12 cellular contexts compared by ENCODE assay signal in the genomic region with DNA sequence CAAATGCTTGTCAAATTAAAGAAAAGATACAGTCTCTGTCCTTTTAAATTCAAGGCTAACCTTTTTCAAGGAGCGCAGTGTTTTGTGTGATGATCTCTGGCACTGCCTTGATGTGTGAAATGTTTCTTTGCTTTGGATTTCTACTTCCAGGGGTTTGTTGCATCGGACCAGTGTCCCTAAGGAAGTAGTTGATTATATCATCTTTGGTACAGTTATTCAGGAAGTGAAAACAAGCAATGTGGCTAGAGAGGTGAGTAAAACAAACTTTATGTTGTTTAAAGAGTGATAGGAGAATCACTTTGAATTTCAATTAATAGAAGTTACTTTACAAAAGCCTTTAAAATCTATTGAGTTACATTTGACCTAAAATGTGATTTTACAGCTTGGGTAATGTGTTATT. TPM values are rescaled to one million over a fixed set of nuclear protein-coding genes. Genes with fewer than 3 reads are reported as not detected.
DNase-seq lines count a peak whose midpoint lies in the region; ATAC-seq and TF ChIP-seq lines count a peak whose summit lies in the region.
"Had no signal": no experiment of that assay in that cellular context is flagged by ENCODE, and none has a peak within 500 bp of the region (broad histone marks: within the 10 kb centered on the region; RNA-seq: fewer than 3 reads in every experiment).

No MANE protein-coding gene starts in this region.

- H3K9me2 ChIP-seq in HCT116 (ENCODE audit: insufficient read depth), result no peaks in the 10 kb centered on the region
- H3K9me2 ChIP-seq in hepatocyte (replicated peaks; ENCODE audit: insufficient read depth), result no peaks in the 10 kb centered on the region

- no peak overlapping the region for H3K9ac ChIP-seq in HCT116 (ENCODE audit: low read length)

- no peaks in the 10 kb centered on the region for H3K27me3 Mint-ChIP-seq in immature natural killer cell (ENCODE audit: low read depth in 3 of 3)

- no peaks in the 10 kb centered on the region for H3K4me1 Mint-ChIP-seq in immature natural killer cell

- POLR2A ChIA-PET in HCT116 (lab: Charles Lee), result no interaction called here

- H3K27ac ChIP-seq in HCT116 (ENCODE audit: low read depth, low read length) (no peak overlapping the region), ascending aorta (peak overlapping the region; percentile 64 to 68), hepatocyte (peak overlapping the region; percentile 38), spleen (peak overlapping the region; percentile 39 to 83 (median 68))

- no peaks in the 10 kb centered on the region for H3K9me3 Mint-ChIP-seq in immature natural killer cell

- WGBS in hepatocyte (ENCODE audit: low lambda C conversion rate, missing lambda C conversion rate), result 88% methylated on average over 2 of the region's 2 CpGs
- 49 to 77% (median 59%) methylated on average over 2 of the region's 2 CpGs for WGBS in spleen, 5 donors

- H3K4me2 ChIP-seq in HCT116 (ENCODE audit: low read length) (no peak overlapping the region), hepatocyte (no peak overlapping the region)

- peaks cover 6 to 20% (median 16%) of the 10 kb centered on the region in 3 donors for H3K36me3 Mint-ChIP-seq in immature natural killer cell

- DNase-seq in HCT116 (ENCODE audit: low read depth, low spot score) (no peak), ascending aorta (ENCODE audit: low spot score in 2 of 2) (no peak), hepatocyte (ENCODE audit: low spot score) (no peak), spleen (no peak), immature natural killer cell (no peak)
- DNase-seq: activated CD8-positive, alpha-beta memory T cell treated with anti-CD3 and anti-CD28 coated beads for 24 hours; Caco-2; NCI-H1092; stimulated activated CD4-positive, alpha-beta T cell treated with anti-CD3 and anti-CD28 coated beads, Interleukin-4, amount 100 ng/mL, for 24 hours had no signal

- RAD21 ChIA-PET in HCT116 (lab: Charles Lee; ENCODE audit: low non-redundant PET in 1 of 2, low total read pairs in 2 of 2, uncharacterized antibody in 2 of 2, unreplicated experiment in 2 of 2), result no interaction called here

- H3K4me3 Mint-ChIP-seq in immature natural killer cell, result no peak overlapping the region

- BruUV-seq in HCT116 (replicated peaks; lab: Mats Ljungman, UMichigan), result no TSS peak

- intact Hi-C loops in HCT116 (cut with micrococcal nuclease) (no loop called here), ascending aorta (cut with DNase I) (no loop called here), spleen (cut with DNase I; ENCODE audit: low total_unique reads) (no loop called here)

- no peaks in the 10 kb centered on the region for H3K27me3 ChIP-seq in HCT116 (ENCODE audit: insufficient read depth, low read length)
- H3K27me3 ChIP-seq in ascending aorta, result no peaks in the 10 kb centered on the region
- H3K27me3 ChIP-seq in hepatocyte, result no peaks in the 10 kb centered on the region
- H3K27me3 ChIP-seq in spleen (replicated peaks in 1 of 7), result no peaks in the 10 kb centered on the region

- peaks cover 2 to 9% of the 10 kb centered on the region in 2 experiments; a peak in 2 of 4 replicates for H3K36me3 ChIP-seq in HCT116 (ENCODE audit: control insufficient read depth in 1 of 2, insufficient read depth in 2 of 2, low read length in 2 of 2)
- peaks cover 17 to 22% of the 10 kb centered on the region in 2 donors for H3K36me3 ChIP-seq in ascending aorta
- H3K36me3 ChIP-seq in hepatocyte (replicated peaks; ENCODE audit: insufficient read depth, low read depth), result no peaks in the 10 kb centered on the region
- H3K36me3 ChIP-seq in spleen, result peaks cover 0 to 79% (median 31%) of the 10 kb centered on the region in 6 donors

- no peak overlapping the region for H3K4me3 ChIP-seq in HCT116 (replicated peaks in 1 of 2; ENCODE audit: low read depth in 1 of 2, low read length in 2 of 2)
- H3K4me3 ChIP-seq in ascending aorta, result no peak overlapping the region
- H3K4me3 ChIP-seq in hepatocyte, result no peak overlapping the region
- no peak overlapping the region for H3K4me3 ChIP-seq in spleen

- no peaks in the 10 kb centered on the region for H3K4me1 ChIP-seq in HCT116 (ENCODE audit: control insufficient read depth in 1 of 2, insufficient read depth in 2 of 2, low read length in 2 of 2)
- H3K4me1 ChIP-seq in ascending aorta, result peaks cover 0 to 18% of the 10 kb centered on the region in 2 donors
- H3K4me1 ChIP-seq in hepatocyte (ENCODE audit: insufficient read depth), result no peaks in the 10 kb centered on the region
- H3K4me1 ChIP-seq in spleen, result peaks cover 0 to 66% (median 35%) of the 10 kb centered on the region in 6 donors
- H3K4me1 ChIP-seq: Caco-2 had no signal

- ATAC-seq in HCT116, result no peak
- no peak for ATAC-seq in GM21447 (IDR thresholded peaks at IDR 0.05; ENCODE audit: unreplicated experiment)
- ATAC-seq in HG03439 (IDR thresholded peaks at IDR 0.05; ENCODE audit: unreplicated experiment), result no peak
- no peak for ATAC-seq in HG03196 (IDR thresholded peaks at IDR 0.05; ENCODE audit: unreplicated experiment)

- H3K9me3 ChIP-seq in HCT116 (ENCODE audit: control insufficient read depth in 1 of 2, insufficient read depth in 1 of 2, low read depth in 1 of 2, low read length in 2 of 2), result no peaks in the 10 kb centered on the region
- H3K9me3 ChIP-seq in ascending aorta, result no peaks in the 10 kb centered on the region
- H3K9me3 ChIP-seq in hepatocyte (ENCODE audit: low read depth), result no peaks in the 10 kb centered on the region
- H3K9me3 ChIP-seq in spleen, result no peaks in the 10 kb centered on the region
- H3K9me3 ChIP-seq: Caco-2 had no signal

- TF ChIP-seq CTCF in HCT116 (IDR thresholded peaks at IDR 0.05 in 2 of 3, conservative IDR thresholded peaks at IDR 0.05 in 1 of 3; ENCODE audit: borderline replicate concordance in 1 of 3, insufficient read depth in 1 of 3, low read depth in 2 of 3, low read length in 2 of 3) (no peak), ascending aorta (IDR thresholded peaks at IDR 0.05) (no peak), hepatocyte (IDR thresholded peaks at IDR 0.05; ENCODE audit: poor library complexity) (no peak), spleen (IDR thresholded peaks at IDR 0.05 in 8 of 11, conservative IDR thresholded peaks at IDR 0.05 in 3 of 11) (no peak)

- no peak for TF ChIP-seq POLR2A in HCT116 (IDR thresholded peaks at IDR 0.05; ENCODE audit: borderline replicate concordance, extremely low read depth, insufficient read depth, insufficient read length)
- TF ChIP-seq POLR2A in spleen (IDR thresholded peaks at IDR 0.05), result no peak

- H4K20me1 ChIP-seq in HCT116 (ENCODE audit: insufficient read depth), result no peaks in the 10 kb centered on the region
- H4K20me1 ChIP-seq in hepatocyte (ENCODE audit: insufficient read depth, poor library complexity, severe bottlenecking), result no peaks in the 10 kb centered on the region

- CTCF ChIA-PET in HCT116 (lab: Charles Lee), result no interaction called here

- no peak overlapping the region for H2AFZ ChIP-seq in HCT116 (ENCODE audit: low read depth, low read length, poor library complexity, severe bottlenecking)
- H2AFZ ChIP-seq in hepatocyte, result no peak overlapping the region

- H3K79me2 ChIP-seq in HCT116 (ENCODE audit: insufficient read depth, low read length) (no peaks in the 10 kb centered on the region), hepatocyte (no peaks in the 10 kb centered on the region)

- no peak for TF ChIP-seq RAD21 in HCT116 (IDR thresholded peaks at IDR 0.05; ENCODE audit: low read depth)

- no peak overlapping the region for H3K27ac Mint-ChIP-seq in immature natural killer cell

TF ChIP-seq in HCT116, 20 proteins besides CTCF, POLR2A, EP300 and RAD21:
- TF ChIP-seq EZH2 (IDR thresholded peaks at IDR 0.05) (no peak), CEBPB (IDR thresholded peaks at IDR 0.05; ENCODE audit: low read depth) (peak; percentile 50; the same call in 1 of the 2 replicates), EGR1 (IDR thresholded peaks at IDR 0.05; ENCODE audit: low read depth) (no peak), JUND (IDR thresholded peaks at IDR 0.05) (no peak)

RNA-seq across cellular contexts. Expression of gene HADHB, which starts 28.8 kb away (rescaled TPM):
- total RNA-seq in HCT116 (2021; ENCODE audit: unreplicated experiment) (65.5 TPM), ascending aorta (93.4 TPM), hepatocyte (131 and 137 TPM in 2 replicates), spleen (100 to 1,000 TPM; 106 to 165 (median 130) TPM)
- 42.9 and 43.2 TPM in 2 replicates for polyA plus RNA-seq in HCT116 (2012)
- polyA plus RNA-seq in hepatocyte (108 and 133 TPM in 2 replicates), spleen (10 to 100 TPM; 54.0 to 75.1 (median 55.7) TPM), immature natural killer cell (10 to 100 TPM; 72.3 to 96.8 (median 74.9) TPM)

RNA-seq across cellular contexts. Expression of gene HADHA, which starts 29.1 kb away (rescaled TPM):
- total RNA-seq in HCT116 (2021; ENCODE audit: unreplicated experiment) (101 TPM), ascending aorta (49.5 TPM), hepatocyte (149 and 155 TPM in 2 replicates), spleen (100 to 1,000 TPM; 114 to 134 (median 115) TPM)
- polyA plus RNA-seq in HCT116 (2012), result 67.9 and 85.4 TPM in 2 replicates
- polyA plus RNA-seq in hepatocyte (122 and 125 TPM in 2 replicates), spleen (10 to 100 TPM; 49.6 to 58.3 (median 58.3) TPM), immature natural killer cell (100 to 1,000 TPM in 2 of 3 donors, 10 to 100 TPM in 1; 94.4 to 132 (median 118) TPM)
